In the genomic region with DNA sequence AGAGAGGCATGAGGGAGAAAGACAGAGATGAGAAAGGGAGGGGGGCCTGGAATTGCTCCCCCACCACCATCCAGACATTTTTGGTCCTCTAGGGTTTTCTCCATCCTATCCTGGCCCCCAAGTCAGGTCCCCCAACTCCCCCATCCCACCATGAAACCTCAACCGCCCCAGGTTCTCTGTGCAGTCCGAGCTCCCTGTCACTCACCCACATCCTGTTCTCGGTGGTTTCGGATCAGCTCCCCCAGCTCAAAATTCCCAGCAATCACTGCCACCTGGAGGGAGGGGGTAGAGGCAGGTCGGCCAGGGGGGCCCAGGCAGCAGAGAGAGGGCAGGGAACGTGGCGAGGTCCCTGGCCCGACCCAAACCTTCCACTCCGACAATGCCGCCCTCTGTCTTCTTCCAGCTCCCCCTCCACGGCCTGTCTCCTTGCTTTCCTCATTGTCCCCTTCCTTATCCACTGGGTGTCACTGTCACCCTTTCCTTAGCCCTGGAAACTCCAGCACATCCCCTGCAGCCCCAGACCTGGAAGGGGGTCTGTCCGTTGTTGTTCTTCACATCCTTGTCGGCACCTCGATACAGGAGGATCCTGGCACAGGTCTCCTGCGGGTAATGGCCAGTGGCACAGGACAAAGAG, we compare ENCODE assay signal across 12 cellular contexts.
A peak's percentile ranks its signal among the peaks of the same experiment; 100 is the strongest.
DNase-seq lines count a peak whose midpoint lies in the region; TF ChIP-seq lines count a peak whose summit lies in the region.
"Had no signal": no experiment of that assay in that cellular context is flagged by ENCODE, and none has a peak within 500 bp of the region (broad histone marks: within the 10 kb centered on the region; RNA-seq: fewer than 3 reads in every experiment).

No MANE protein-coding gene starts in this region.

- no peak overlapping the region for H3K4me3 ChIP-seq in HFF-Myc (replicated peaks; ENCODE audit: low read depth, low read length)
- H3K4me3 ChIP-seq: thoracic aorta had no signal

- no peak for DNase-seq in HFF-Myc (ENCODE audit: extremely low read depth, low read depth)
- peak; percentile 50 to 65 for DNase-seq in SHP77 (lab: John Stamatoyannopoulos, UW)
- DNase-seq in iPS-NIHi11 (ENCODE audit: low spot score) = peak; percentile 53
- no peak for DNase-seq in dedifferentiated amniotic fluid mesenchymal stem cell (ENCODE audit: extremely low spot score)
- DNase-seq in middle frontal gyrus (ENCODE audit: extremely low spot score, low spot score) = no peak
- no peak for DNase-seq in inferior parietal cortex (ENCODE audit: extremely low spot score)
- no peak for DNase-seq in HUDEP-2 (lab: John Stamatoyannopoulos, UW; ENCODE audit: unreplicated experiment in 76 of 76)
- DNase-seq: activated CD4-positive, alpha-beta T cell treated with anti-CD3 and anti-CD28 coated beads, Interleukin-2, amount 50 U/mL, for 48 hours; DND-41; stimulated activated CD4-positive, alpha-beta T cell treated with anti-CD3 and anti-CD28 coated beads, Interleukin-4, amount 100 ng/mL, for 4 hours had no signal

- no peak overlapping the region for H3K27ac ChIP-seq in C4-2B
- H3K27ac ChIP-seq: thoracic aorta had no signal

- TF ChIP-seq CTCF in C4-2B (conservative IDR thresholded peaks at IDR 0.05) = peak; percentile 51; the same call in 1 of the 2 replicates
- TF ChIP-seq CTCF in HFF-Myc (IDR thresholded peaks at IDR 0.05; ENCODE audit: low read depth, low read length, missing control alignments) = peak; percentile 24

Comparison
In these comparisons a context has a peak if more than half of its experiments do, and no peak if none do; other contexts are left out.
1. DNase-seq: peak in SHP77 (2 of 2) and iPS-NIHi11 (single experiment); none in HFF-Myc (single experiment), dedifferentiated amniotic fluid mesenchymal stem cell (single experiment), middle frontal gyrus (single experiment), inferior parietal cortex (single experiment) and HUDEP-2 (0 of 76).